ENCODE assay signal across 12 cellular contexts in genomic region chr20:38108438-38109024, GRCh38. TPM values are rescaled to one million over a fixed set of nuclear protein-coding genes. Genes with fewer than 3 reads are reported as not detected.
A peak's percentile ranks its signal among the peaks of the same experiment; 100 is the strongest.
DNase-seq lines count a peak whose midpoint lies in the region; TF ChIP-seq lines count a peak whose summit lies in the region.
"Had no signal": no experiment of that assay in that cellular context is flagged by ENCODE, and none has a peak within 500 bp of the region (broad histone marks: within the 10 kb centered on the region; RNA-seq: fewer than 3 reads in every experiment).

No MANE protein-coding gene starts in this region.

- H2AFZ ChIP-seq in ACC112 (ENCODE audit: low read length, unreplicated experiment) = no peak overlapping the region

- no peak overlapping the region for H3K27ac Mint-ChIP-seq in CD4-positive, alpha-beta memory T cell
- no peak overlapping the region for H3K27ac Mint-ChIP-seq in activated T-helper 1 cell treated with anti-CD3 and anti-CD28 coated beads, Interleukin-12 subunit alpha, Interleukin-12 subunit beta, Interleukin-2, Interleukin-4 antibody, amounts not matched to agents 30 ng/mL and 10 ng/mL and 1 ng/mL, durations not matched to agents 14 hours and 24 hours and 36 hours

- H3K4me1 Mint-ChIP-seq in CD4-positive, alpha-beta memory T cell = no peaks in the 10 kb centered on the region
- peaks cover 4% of the 10 kb centered on the region for H3K4me1 Mint-ChIP-seq in activated T-helper 1 cell treated with anti-CD3 and anti-CD28 coated beads, Interleukin-12 subunit alpha, Interleukin-12 subunit beta, Interleukin-2, Interleukin-4 antibody, amounts not matched to agents 30 ng/mL and 10 ng/mL and 1 ng/mL, durations not matched to agents 14 hours and 24 hours and 36 hours (ENCODE audit: low read depth)

- H3K36me3 ChIP-seq in ACC112 (ENCODE audit: insufficient read depth, low read length) (no peaks in the 10 kb centered on the region), prostate gland (no peaks in the 10 kb centered on the region), ovary (no peaks in the 10 kb centered on the region)
- H3K36me3 ChIP-seq in CD4-positive, alpha-beta memory T cell (ENCODE audit: insufficient read depth, low read length) = no peaks in the 10 kb centered on the region
- H3K36me3 ChIP-seq: BLaER1 treated with 17β-estradiol and CSF1 and Interleukin-3, amounts not matched to agents 10 nM and 100 nM had no signal

- H3K4me1 ChIP-seq in ACC112 (ENCODE audit: control insufficient read depth, insufficient read depth, low read length, unreplicated experiment) (peaks cover 27% of the 10 kb centered on the region), prostate gland (replicated peaks) (peaks cover 20% of the 10 kb centered on the region), ovary (ENCODE audit: insufficient read depth) (peaks cover 2% of the 10 kb centered on the region)
- no peaks in the 10 kb centered on the region for H3K4me1 ChIP-seq in CD4-positive, alpha-beta memory T cell (ENCODE audit: insufficient read depth, low read length)

- H3K27me3 ChIP-seq in ACC112 (ENCODE audit: insufficient read depth, low read length) (no peaks in the 10 kb centered on the region), prostate gland (replicated peaks; ENCODE audit: insufficient read depth) (no peaks in the 10 kb centered on the region), ovary (no peaks in the 10 kb centered on the region)
- no peaks in the 10 kb centered on the region for H3K27me3 ChIP-seq in CD4-positive, alpha-beta memory T cell (ENCODE audit: insufficient read depth, low read length)
- H3K27me3 ChIP-seq: BLaER1 treated with 17β-estradiol and CSF1 and Interleukin-3, amounts not matched to agents 10 nM and 100 nM; foreskin keratinocyte had no signal

- intact Hi-C loops in prostate gland (cut with DNase I) (loop anchor here (2.0 kb wide), 1 partner anchor 56 kb away; the partner anchor contains the start of gene TGM2), ovary (cut with DNase I) (no loop called here)
- intact Hi-C loops in CD4-positive, alpha-beta memory T cell (cut with micrococcal nuclease) = no loop called here
- intact Hi-C loops in activated T-helper 1 cell treated with anti-CD3 and anti-CD28 coated beads, Interleukin-12 subunit alpha, Interleukin-12 subunit beta, Interleukin-2, Interleukin-4 antibody, amounts not matched to agents 30 ng/mL and 10 ng/mL and 1 ng/mL, durations not matched to agents 14 hours and 24 hours and 36 hours (cut with micrococcal nuclease) = no loop called here

- TF ChIP-seq POLR2A in prostate gland (IDR thresholded peaks at IDR 0.05) (no peak), ovary (IDR thresholded peaks at IDR 0.05) (no peak)

- no peaks in the 10 kb centered on the region for H3K27me3 Mint-ChIP-seq in CD4-positive, alpha-beta memory T cell
- peaks cover 5% of the 10 kb centered on the region for H3K27me3 Mint-ChIP-seq in activated T-helper 1 cell treated with anti-CD3 and anti-CD28 coated beads, Interleukin-12 subunit alpha, Interleukin-12 subunit beta, Interleukin-2, Interleukin-4 antibody, amounts not matched to agents 30 ng/mL and 10 ng/mL and 1 ng/mL, durations not matched to agents 14 hours and 24 hours and 36 hours (ENCODE audit: insufficient read depth)

- POLR2A ChIA-PET in RWPE1 (lab: Yijun Ruan, JAX; ENCODE audit: low non-redundant PET) = no interaction called here
- POLR2A ChIA-PET in CD4-positive, alpha-beta memory T cell (lab: Charles Lee; ENCODE audit: partially characterized antibody) = no interaction called here

- H3K4me3 Mint-ChIP-seq in CD4-positive, alpha-beta memory T cell = no peak overlapping the region
- H3K4me3 Mint-ChIP-seq in activated T-helper 1 cell treated with anti-CD3 and anti-CD28 coated beads, Interleukin-12 subunit alpha, Interleukin-12 subunit beta, Interleukin-2, Interleukin-4 antibody, amounts not matched to agents 30 ng/mL and 10 ng/mL and 1 ng/mL, durations not matched to agents 14 hours and 24 hours and 36 hours = no peak overlapping the region

- DNase-seq in RWPE1 (ENCODE audit: low spot score) (no peak), fibroblast of villous mesenchyme (ENCODE audit: low read depth) (peak; percentile 98), prostate gland (ENCODE audit: low spot score) (peak; percentile 56), ovary (no peak), T-helper 1 cell (no peak)
- no peak for DNase-seq in CD4-positive, alpha-beta memory T cell
- no peak for DNase-seq in activated T-helper 1 cell treated with anti-CD3 and anti-CD28 coated beads, Interleukin-12 subunit alpha, Interleukin-12 subunit beta, Interleukin-2, Interleukin-4 antibody, amounts not matched to agents 30 ng/mL and 10 ng/mL and 1 ng/mL, durations not matched to agents 14 hours and 24 hours and 36 hours (ENCODE audit: low spot score)
- DNase-seq: foreskin keratinocyte, NCI-H1930, SHP77 had no signal

- WGBS in prostate gland = 19% methylated on average over 4 of the region's 4 CpGs
- 60 to 88% (median 83%) methylated on average over 4 of the region's 4 CpGs for WGBS in ovary, 3 donors

- TF ChIP-seq CTCF in RWPE1 (conservative IDR thresholded peaks at IDR 0.05; ENCODE audit: low read depth) = no peak
- no peak for TF ChIP-seq CTCF in fibroblast of villous mesenchyme (IDR thresholded peaks at IDR 0.05; ENCODE audit: insufficient read depth, low read depth, low read length)
- no peak for TF ChIP-seq CTCF in prostate gland (IDR thresholded peaks at IDR 0.05)
- no peak for TF ChIP-seq CTCF in ovary (IDR thresholded peaks at IDR 0.05)

- peaks cover 0 to 5% of the 10 kb centered on the region in 2 donors for H3K36me3 Mint-ChIP-seq in CD4-positive, alpha-beta memory T cell
- no peaks in the 10 kb centered on the region for H3K36me3 Mint-ChIP-seq in activated T-helper 1 cell treated with anti-CD3 and anti-CD28 coated beads, Interleukin-12 subunit alpha, Interleukin-12 subunit beta, Interleukin-2, Interleukin-4 antibody, amounts not matched to agents 30 ng/mL and 10 ng/mL and 1 ng/mL, durations not matched to agents 14 hours and 24 hours and 36 hours (ENCODE audit: low read depth)

- H3K27ac ChIP-seq in ACC112 (ENCODE audit: low read depth, low read length) (peak overlapping the region; percentile 65; the same call in 1 of the 2 replicates), RWPE1 (peak overlapping the region; percentile 10; the same call in 1 of the 2 replicates), prostate gland (peak overlapping the region; percentile 21 to 69), ovary (no peak overlapping the region)
- H3K27ac ChIP-seq in CD4-positive, alpha-beta memory T cell (ENCODE audit: low read depth, low read length) = no peak overlapping the region
- H3K27ac ChIP-seq: BLaER1 treated with 17β-estradiol and CSF1 and Interleukin-3, amounts not matched to agents 10 nM and 100 nM; foreskin keratinocyte had no signal

- H3K9me3 Mint-ChIP-seq in CD4-positive, alpha-beta memory T cell = no peaks in the 10 kb centered on the region
- no peaks in the 10 kb centered on the region for H3K9me3 Mint-ChIP-seq in activated T-helper 1 cell treated with anti-CD3 and anti-CD28 coated beads, Interleukin-12 subunit alpha, Interleukin-12 subunit beta, Interleukin-2, Interleukin-4 antibody, amounts not matched to agents 30 ng/mL and 10 ng/mL and 1 ng/mL, durations not matched to agents 14 hours and 24 hours and 36 hours

- H3K79me2 ChIP-seq in ACC112 (ENCODE audit: control insufficient read depth, insufficient read depth, low read length, unreplicated experiment) = no peaks in the 10 kb centered on the region

- H3K9me3 ChIP-seq in prostate gland (no peaks in the 10 kb centered on the region), ovary (no peaks in the 10 kb centered on the region)
- no peaks in the 10 kb centered on the region for H3K9me3 ChIP-seq in CD4-positive, alpha-beta memory T cell (ENCODE audit: control insufficient read depth in 1 of 2, low read length in 2 of 2)
- H3K9me3 ChIP-seq: BLaER1 treated with 17β-estradiol and CSF1 and Interleukin-3, amounts not matched to agents 10 nM and 100 nM had no signal

- CTCF ChIA-PET in RWPE1 (lab: Yijun Ruan, JAX) = no interaction called here
- CTCF ChIA-PET in CD4-positive, alpha-beta memory T cell (lab: Charles Lee; ENCODE audit: partially characterized antibody) = no interaction called here

- TF ChIP-seq EP300 in ovary (IDR thresholded peaks at IDR 0.05) = no peak

- no peak overlapping the region for H3K4me3 ChIP-seq in ACC112 (ENCODE audit: low read depth, low read length)
- no peak overlapping the region for H3K4me3 ChIP-seq in fibroblast of villous mesenchyme (ENCODE audit: low read depth, low read length)
- H3K4me3 ChIP-seq in prostate gland = no peak overlapping the region
- no peak overlapping the region for H3K4me3 ChIP-seq in CD4-positive, alpha-beta memory T cell (ENCODE audit: low read length in 2 of 2)
- no peak overlapping the region for H3K4me3 ChIP-seq in ovary
- H3K4me3 ChIP-seq: BLaER1 treated with 17β-estradiol and CSF1 and Interleukin-3, amounts not matched to agents 10 nM and 100 nM had no signal

RNA-seq across cellular contexts. Expression of gene TGM2, which starts 56.5 kb away (rescaled TPM):
- total RNA-seq in fibroblast of villous mesenchyme (1,041 and 2,020 TPM in 2 replicates), prostate gland (100 to 1,000 TPM in 1 of 2 donors, 10 to 100 TPM in 1; 39.6 to 157 TPM), ovary (100 to 1,000 TPM in 3 of 7 donors, 10 to 100 TPM in 4; 15.0 to 320 (median 52.8) TPM)
- under 1 TPM; 0.50 to 0.67 TPM for total RNA-seq in CD4-positive, alpha-beta memory T cell
- polyA plus RNA-seq in CD4-positive, alpha-beta memory T cell = under 1 TPM; 0.09 to 0.11 TPM
- polyA plus RNA-seq in ovary = 10 to 100 TPM; 19.8 to 74.6 TPM
- total RNA-seq in activated T-helper 1 cell treated with anti-CD3 and anti-CD28 coated beads, Interleukin-12 subunit alpha, Interleukin-12 subunit beta, Interleukin-2, Interleukin-4 antibody, amounts not matched to agents 30 ng/mL and 10 ng/mL and 1 ng/mL, durations not matched to agents 14 hours and 24 hours and 36 hours = not detected in 2 replicates

Comparison
In these comparisons a context has a peak if more than half of its experiments do, and no peak if none do; other contexts are left out.
1. H3K27ac ChIP-seq: peak in ACC112 (single experiment), RWPE1 (single experiment) and prostate gland (2 of 2); none in CD4-positive, alpha-beta memory T cell (single experiment) and ovary (0 of 2).
2. DNase-seq: peak in fibroblast of villous mesenchyme (single experiment) and prostate gland (single experiment); none in RWPE1 (single experiment), CD4-positive, alpha-beta memory T cell (0 of 5), ovary (0 of 5), T-helper 1 cell (0 of 5) and activated T-helper 1 cell treated with anti-CD3 and anti-CD28 coated beads, Interleukin-12 subunit alpha, Interleukin-12 subunit beta, Interleukin-2, Interleukin-4 antibody, amounts not matched to agents 30 ng/mL and 10 ng/mL and 1 ng/mL, durations not matched to agents 14 hours and 24 hours and 36 hours (single experiment).
3. RNA of gene TGM2, which starts 56.5 kb away (total RNA-seq): 1,041 to 2,020 TPM in fibroblast of villous mesenchyme, 39.6 to 157 TPM in prostate gland and 15.0 to 320 TPM in ovary; 0.50 to 0.67 TPM in CD4-positive, alpha-beta memory T cell and not detected in activated T-helper 1 cell treated with anti-CD3 and anti-CD28 coated beads, Interleukin-12 subunit alpha, Interleukin-12 subunit beta, Interleukin-2, Interleukin-4 antibody, amounts not matched to agents 30 ng/mL and 10 ng/mL and 1 ng/mL, durations not matched to agents 14 hours and 24 hours and 36 hours; every median in the first group is over 4 times any median in the second.